Comparison of ENCODE assay signal across 14 cellular contexts in the genomic region with DNA sequence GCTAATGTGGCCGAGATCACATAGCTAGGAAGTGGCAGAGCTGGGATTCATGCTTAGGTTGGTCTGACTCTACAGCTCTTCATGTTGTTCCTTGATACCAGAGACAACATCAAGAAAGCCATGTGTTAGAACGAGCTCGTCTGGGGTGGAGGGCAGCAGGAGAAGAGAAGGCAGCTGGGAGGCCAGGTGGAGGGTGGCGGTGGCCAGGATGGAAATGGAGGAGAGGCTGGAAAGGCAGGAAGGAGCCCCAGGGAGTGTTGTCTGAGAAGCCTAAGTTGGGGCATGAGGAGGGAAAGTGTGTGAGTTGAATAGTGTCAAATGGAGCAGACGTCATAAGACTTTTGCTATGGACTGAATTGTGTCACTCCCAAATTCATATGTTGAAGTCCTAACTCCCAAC.
DNase-seq lines count a peak whose midpoint lies in the region; TF ChIP-seq lines count a peak whose summit lies in the region.
"Had no signal": no experiment of that assay in that cellular context is flagged by ENCODE, and none has a peak within 500 bp of the region (broad histone marks: within the 10 kb centered on the region; RNA-seq: fewer than 3 reads in every experiment).

No MANE protein-coding gene starts in this region.

- no peak overlapping the region for H3K4me3 Mint-ChIP-seq in activated CD4-positive, alpha-beta T cell treated with anti-CD3 and anti-CD28 coated beads, Interleukin-2, amount 10 ng/mL, durations not matched to agents 24 days and 14 days
- H3K4me3 Mint-ChIP-seq in H9 (no peak overlapping the region), endothelial cell (ENCODE audit: unreplicated experiment) (no peak overlapping the region)
- H3K4me3 Mint-ChIP-seq: CD8-positive, alpha-beta memory T cell had no signal

- no peak overlapping the region for H4K91ac ChIP-seq in H9 (ENCODE audit: insufficient read length, low read depth, low read length)

- H3K27me3 ChIP-seq in H9 (ENCODE audit: insufficient read depth, low read length), result no peaks in the 10 kb centered on the region; the same call in 1 of the 2 replicates
- H3K27me3 ChIP-seq: SJCRH30 had no signal

- no peak overlapping the region for H2BK5ac ChIP-seq in H9 (ENCODE audit: insufficient read length, low read length)

- no peaks in the 10 kb centered on the region for H3K79me2 ChIP-seq in H9 (ENCODE audit: insufficient read depth, low read length)

- no peak overlapping the region for H3K18ac ChIP-seq in H9 (ENCODE audit: insufficient read length, low read depth, low read length)

- H3K56ac ChIP-seq in H9 (ENCODE audit: insufficient read length, low read depth, low read length), result no peak overlapping the region

- no peak overlapping the region for H3K9ac ChIP-seq in H9 (ENCODE audit: extremely low read depth, insufficient read length, low read length)

- no peak for DNase-seq in activated CD4-positive, alpha-beta T cell treated with anti-CD3 and anti-CD28 coated beads, Interleukin-2, amount 10 ng/mL, durations not matched to agents 24 days and 14 days
- no peak for DNase-seq in activated CD4-positive, alpha-beta T cell treated with anti-CD3 and anti-CD28 coated beads, Interleukin-2, amount 50 U/mL, for 1 hour
- DNase-seq in H9, result peak; percentile 13
- DNase-seq in endothelial cell (ENCODE audit: low spot score), result no peak
- DNase-seq in retina, result peak; percentile 13
- DNase-seq in NCI-H187 treated with DMSO at 0.1 percent for 48 hours (lab: John Stamatoyannopoulos, UW), result no peak
- DNase-seq in stimulated activated CD4-positive, alpha-beta T cell treated with anti-CD3 and anti-CD28 coated beads, Interleukin-4, amount 100 ng/mL, for 24 hours, result no peak
- DNase-seq: EL, NCI-H1105 treated with DMSO at 0.1 percent for 48 hours, NCI-H2171, NCI-H345, NCI-H774, SJCRH30 had no signal

- no peak overlapping the region for H3K27ac ChIP-seq in H9 (ENCODE audit: insufficient read length, low read depth, low read length)
- H3K27ac ChIP-seq: SJCRH30 had no signal

- no peak overlapping the region for H2BK20ac ChIP-seq in H9 (ENCODE audit: low read depth, low read length, poor library complexity, severe bottlenecking)

- H3K4me1 ChIP-seq in H9 (ENCODE audit: insufficient read depth, low read length), result peaks cover 4% of the 10 kb centered on the region

- H3K14ac ChIP-seq in H9 (ENCODE audit: insufficient read depth, low read length), result no peak overlapping the region

- H3K9me3 Mint-ChIP-seq in activated CD4-positive, alpha-beta T cell treated with anti-CD3 and anti-CD28 coated beads, Interleukin-2, amount 10 ng/mL, durations not matched to agents 24 days and 14 days, result no peaks in the 10 kb centered on the region
- H3K9me3 Mint-ChIP-seq in H9 (no peaks in the 10 kb centered on the region; a peak in 2 of 5 replicates), endothelial cell (ENCODE audit: unreplicated experiment) (no peaks in the 10 kb centered on the region)
- H3K9me3 Mint-ChIP-seq: CD8-positive, alpha-beta memory T cell had no signal

- intact Hi-C loops in activated CD4-positive, alpha-beta T cell treated with anti-CD3 and anti-CD28 coated beads, Interleukin-2, amount 10 ng/mL, durations not matched to agents 24 days and 14 days (cut with micrococcal nuclease), result no loop called here

- H3K4me1 Mint-ChIP-seq in activated CD4-positive, alpha-beta T cell treated with anti-CD3 and anti-CD28 coated beads, Interleukin-2, amount 10 ng/mL, durations not matched to agents 24 days and 14 days, result peaks cover 42% of the 10 kb centered on the region
- H3K4me1 Mint-ChIP-seq in H9, result peaks cover 23 to 52% of the 10 kb centered on the region in 2 experiments
- peaks cover 36% of the 10 kb centered on the region for H3K4me1 Mint-ChIP-seq in endothelial cell (ENCODE audit: unreplicated experiment)

- H2BK15ac ChIP-seq in H9 (ENCODE audit: low read depth, low read length), result no peak overlapping the region

- no peaks in the 10 kb centered on the region for H3K79me1 ChIP-seq in H9 (ENCODE audit: insufficient read depth, low read depth, low read length, poor library complexity, severe bottlenecking)

- no peak overlapping the region for H3K4ac ChIP-seq in H9 (ENCODE audit: low read depth, low read length)

- H3T11ph ChIP-seq in H9 (ENCODE audit: low read length), result no peak overlapping the region

- no peak overlapping the region for H3K4me2 ChIP-seq in H9 (ENCODE audit: insufficient read depth, insufficient read length, low read length)

- no peaks in the 10 kb centered on the region for H3K36me3 Mint-ChIP-seq in activated CD4-positive, alpha-beta T cell treated with anti-CD3 and anti-CD28 coated beads, Interleukin-2, amount 10 ng/mL, durations not matched to agents 24 days and 14 days (ENCODE audit: low read depth)
- H3K36me3 Mint-ChIP-seq in H9 (ENCODE audit: insufficient read depth in 1 of 3, low read depth in 3 of 3) (no peaks in the 10 kb centered on the region), endothelial cell (ENCODE audit: low read depth, unreplicated experiment) (no peaks in the 10 kb centered on the region)
- H3K36me3 Mint-ChIP-seq: CD8-positive, alpha-beta memory T cell had no signal

- H3K27me3 Mint-ChIP-seq in activated CD4-positive, alpha-beta T cell treated with anti-CD3 and anti-CD28 coated beads, Interleukin-2, amount 10 ng/mL, durations not matched to agents 24 days and 14 days, result peaks cover 3% of the 10 kb centered on the region
- H3K27me3 Mint-ChIP-seq in H9 (ENCODE audit: low read depth) (peaks cover 7% of the 10 kb centered on the region), endothelial cell (ENCODE audit: unreplicated experiment) (peaks cover 11% of the 10 kb centered on the region)

- peak overlapping the region; percentile 22 for H3K27ac Mint-ChIP-seq in activated CD4-positive, alpha-beta T cell treated with anti-CD3 and anti-CD28 coated beads, Interleukin-2, amount 10 ng/mL, durations not matched to agents 24 days and 14 days
- H3K27ac Mint-ChIP-seq in H9, result peak overlapping the region in 1 of 3 experiments; percentile 41; a peak in 1 of 7 replicates
- H3K27ac Mint-ChIP-seq in endothelial cell (ENCODE audit: unreplicated experiment), result peak overlapping the region; percentile 28

- H2BK120ac ChIP-seq in H9 (ENCODE audit: low read depth, low read length, poor library complexity, severe bottlenecking), result no peak overlapping the region

- no peak overlapping the region for H2AFZ ChIP-seq in H9 (ENCODE audit: low read length)

- no peak overlapping the region for H2AK5ac ChIP-seq in H9 (ENCODE audit: insufficient read length, low read length)

- no peak overlapping the region for H2BK12ac ChIP-seq in H9 (ENCODE audit: insufficient read length, low read depth, low read length)

- no peak overlapping the region for H4K5ac ChIP-seq in H9 (ENCODE audit: insufficient read length, low read depth, low read length)

- H3K23me2 ChIP-seq in H9 (ENCODE audit: insufficient read length, low read depth, low read length, poor library complexity, severe bottlenecking), result no peaks in the 10 kb centered on the region

- no peaks in the 10 kb centered on the region for H3K9me3 ChIP-seq in H9 (ENCODE audit: control insufficient read depth, low read depth, low read length)
- H3K9me3 ChIP-seq: SJCRH30 had no signal

- WGBS in H9 (ENCODE audit: extremely low coverage, insufficient read length, low lambda C conversion rate), result no CpG with 5 or more reads among the region's 5 CpGs

- no peak overlapping the region for H4K8ac ChIP-seq in H9 (replicated peaks; ENCODE audit: insufficient read length, low read depth, low read length)

- no peak overlapping the region for H3K23ac ChIP-seq in H9 (ENCODE audit: insufficient read length, low read depth, low read length)

- TF ChIP-seq CTCF in H9 (conservative IDR thresholded peaks at IDR 0.05) (no peak), endothelial cell (IDR thresholded peaks at IDR 0.05; ENCODE audit: unreplicated experiment) (no peak)

- H4K20me1 ChIP-seq in H9 (ENCODE audit: control insufficient read depth, insufficient read depth, insufficient read length), result no peaks in the 10 kb centered on the region

Comparison
In these comparisons a context has a peak if more than half of its experiments do, and no peak if none do; other contexts are left out.
1. DNase-seq: peak in H9 (single experiment) and retina (single experiment); none in activated CD4-positive, alpha-beta T cell treated with anti-CD3 and anti-CD28 coated beads, Interleukin-2, amount 10 ng/mL, durations not matched to agents 24 days and 14 days (single experiment), activated CD4-positive, alpha-beta T cell treated with anti-CD3 and anti-CD28 coated beads, Interleukin-2, amount 50 U/mL, for 1 hour (single experiment), endothelial cell (single experiment), NCI-H187 treated with DMSO at 0.1 percent for 48 hours (single experiment) and stimulated activated CD4-positive, alpha-beta T cell treated with anti-CD3 and anti-CD28 coated beads, Interleukin-4, amount 100 ng/mL, for 24 hours (single experiment).